ENCODE assay signal across 13 cellular contexts in the genomic region with DNA sequence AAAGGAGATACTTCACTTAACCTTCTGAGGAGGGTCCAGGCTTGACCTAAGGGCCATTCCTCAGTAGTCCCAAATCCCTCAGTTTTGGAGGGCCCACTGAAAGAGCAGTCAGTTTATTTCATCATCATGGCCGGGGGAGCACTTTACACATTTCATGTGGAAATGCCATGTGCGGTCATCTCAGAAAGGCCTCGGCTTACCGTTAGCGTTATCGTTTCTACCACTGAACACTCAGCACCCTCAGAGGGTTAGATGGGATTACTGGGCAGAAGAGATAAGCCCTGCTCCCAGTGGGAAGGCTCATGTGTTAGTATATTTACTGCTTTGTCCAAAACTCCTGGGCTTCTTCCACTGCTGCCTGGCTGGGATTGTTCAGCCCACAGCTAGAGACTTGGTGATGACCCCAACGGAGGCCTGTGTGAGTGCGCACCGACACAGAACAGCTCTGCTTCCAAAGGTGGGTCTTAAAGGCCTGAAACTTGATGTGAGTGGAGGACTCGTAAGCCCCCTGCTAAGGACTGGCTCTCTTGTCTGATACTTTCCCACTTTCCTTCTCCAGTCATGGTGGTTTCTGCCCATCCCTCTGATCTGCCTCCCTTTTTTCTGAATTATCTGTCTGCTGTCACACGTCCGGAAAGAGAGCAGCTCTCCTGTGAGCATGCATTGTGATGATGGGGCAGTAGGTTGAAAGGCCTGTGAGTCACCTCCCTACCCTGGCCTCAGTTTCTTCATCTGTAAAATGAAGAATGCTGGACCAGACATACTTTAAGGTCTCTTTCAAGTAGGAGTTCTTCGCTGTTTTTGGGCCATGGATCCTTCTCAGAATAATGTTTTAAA.
DNase-seq lines count a peak whose midpoint lies in the region; ATAC-seq, FAIRE-seq and TF ChIP-seq lines count a peak whose summit lies in the region.
"Had no signal": no experiment of that assay in that cellular context is flagged by ENCODE, and none has a peak within 500 bp of the region (broad histone marks: within the 10 kb centered on the region; RNA-seq: fewer than 3 reads in every experiment).

No MANE protein-coding gene starts in this region.

- H3K36me3 ChIP-seq in right atrium auricular region = no peaks in the 10 kb centered on the region
- H3K36me3 ChIP-seq in KMS-11 (ENCODE audit: insufficient read depth) = no peaks in the 10 kb centered on the region
- H3K36me3 ChIP-seq in K562 (ENCODE audit: control insufficient read depth, insufficient read depth, low read length) = no peaks in the 10 kb centered on the region
- no peaks in the 10 kb centered on the region for H3K36me3 ChIP-seq in left lung
- H3K36me3 ChIP-seq in hepatocyte (replicated peaks; ENCODE audit: insufficient read depth, low read depth) = no peaks in the 10 kb centered on the region
- H3K36me3 ChIP-seq: BLaER1 treated with 17β-estradiol and CSF1 and Interleukin-3, amounts not matched to agents 10 nM and 100 nM had no signal

- H2AFZ ChIP-seq in KMS-11 (ENCODE audit: low read depth) (peak overlapping the region; percentile 57; the same call in 1 of the 2 replicates), K562 (ENCODE audit: low read depth, low read length) (peak overlapping the region; percentile 95), hepatocyte (no peak overlapping the region)

- DNase-seq in left cardiac atrium = no peak
- no peak for DNase-seq in right atrium auricular region (ENCODE audit: low spot score)
- peak; percentile 93 to 94 (median 94) for DNase-seq in K562 (ENCODE audit: extremely low read depth in 1 of 4, low spot score in 3 of 4)
- DNase-seq in activated effector memory CD4-positive, alpha-beta T cell treated with Interleukin-2 at 50 U/mL for 16 hours = no peak
- DNase-seq in left lung = no peak
- no peak for DNase-seq in hepatocyte (ENCODE audit: low spot score)
- DNase-seq: DMS79, GDM1 had no signal

- no peaks in the 10 kb centered on the region for H3K9me3 ChIP-seq in right atrium auricular region
- no peaks in the 10 kb centered on the region for H3K9me3 ChIP-seq in K562 (replicated peaks; ENCODE audit: control insufficient read depth, insufficient read depth, low read depth, low read length)
- no peaks in the 10 kb centered on the region for H3K9me3 ChIP-seq in left lung
- no peaks in the 10 kb centered on the region for H3K9me3 ChIP-seq in hepatocyte (ENCODE audit: low read depth)
- H3K9me3 ChIP-seq: BLaER1 treated with 17β-estradiol and CSF1 and Interleukin-3, amounts not matched to agents 10 nM and 100 nM had no signal

- peak overlapping the region; percentile 32; the same call in 1 of the 2 replicates for H3K4me2 ChIP-seq in KMS-11
- peak overlapping the region; percentile 83 for H3K4me2 ChIP-seq in K562 (ENCODE audit: insufficient read depth, low read length)
- H3K4me2 ChIP-seq in hepatocyte = no peak overlapping the region
- H3K4me2 ChIP-seq: BLaER1 treated with 17β-estradiol and CSF1 and Interleukin-3, amounts not matched to agents 10 nM and 100 nM had no signal

- no peaks in the 10 kb centered on the region for H4K20me1 ChIP-seq in KMS-11 (ENCODE audit: insufficient read depth)
- no peaks in the 10 kb centered on the region for H4K20me1 ChIP-seq in K562 (replicated peaks; ENCODE audit: control insufficient read depth, insufficient read depth, low read length)
- no peaks in the 10 kb centered on the region for H4K20me1 ChIP-seq in hepatocyte (ENCODE audit: insufficient read depth, poor library complexity, severe bottlenecking)
- H4K20me1 ChIP-seq: BLaER1 treated with 17β-estradiol and CSF1 and Interleukin-3, amounts not matched to agents 10 nM and 100 nM had no signal

- WGBS in K562 (ENCODE audit: insufficient coverage, low coverage, missing lambda C conversion rate) = 3% methylated on average over 13 of the region's 13 CpGs
- WGBS in hepatocyte (ENCODE audit: low lambda C conversion rate, missing lambda C conversion rate) = 81% methylated on average over 13 of the region's 13 CpGs

- TSS peak; percentile 77 for BruUV-seq in K562 (replicated peaks; lab: Mats Ljungman, UMichigan)

- TF ChIP-seq RAD21 in K562 (CRISPR knock-in tag; conservative IDR thresholded peaks at IDR 0.05 in 1 of 2, IDR thresholded peaks at IDR 0.05 in 1 of 2) = peak; percentile 12 to 14; a peak in 1 of 4 replicates

- peak; percentile 96 for FAIRE-seq in K562 (lab: Jason Lieb, UNC)
- FAIRE-seq: GM12892, HTR-8/SVneo had no signal

- H3K79me2 ChIP-seq in KMS-11 (ENCODE audit: insufficient read depth, low read depth) = no peaks in the 10 kb centered on the region
- H3K79me2 ChIP-seq in K562 (ENCODE audit: control insufficient read depth, insufficient read depth, low read length) = no peaks in the 10 kb centered on the region
- H3K79me2 ChIP-seq in hepatocyte = no peaks in the 10 kb centered on the region

- no peaks in the 10 kb centered on the region for H3K9me2 ChIP-seq in hepatocyte (replicated peaks; ENCODE audit: insufficient read depth)

- CTCF ChIA-PET in K562 (lab: Yijun Ruan, JAX; ENCODE audit: low intra/inter-chr PET ratio) = interaction anchor here (0.6 to 2.9 kb wide), 5 partner anchors 69 to 1506 kb away, joined by 3 to 44 read pairs (median 4); no protein-coding TSS in a partner anchor

- no peak for TF ChIP-seq POLR2A in K562 (conservative IDR thresholded peaks at IDR 0.05)

- H3K9ac ChIP-seq in KMS-11 (no peak overlapping the region), K562 (ENCODE audit: insufficient read depth in 1 of 2, low read depth in 2 of 2, low read length in 2 of 2) (peak overlapping the region; percentile 27 to 66; a peak in 3 of 4 replicates)
- H3K9ac ChIP-seq: BLaER1 treated with 17β-estradiol and CSF1 and Interleukin-3, amounts not matched to agents 10 nM and 100 nM had no signal

- no peak overlapping the region for H3K27ac ChIP-seq in right atrium auricular region
- peak overlapping the region; percentile 42 for H3K27ac ChIP-seq in KMS-11
- H3K27ac ChIP-seq in K562 (ENCODE audit: extremely low read depth, low read depth, low read length) = peak overlapping the region; percentile 88
- H3K27ac ChIP-seq in left lung = no peak overlapping the region
- H3K27ac ChIP-seq in hepatocyte = no peak overlapping the region
- H3K27ac ChIP-seq: BLaER1 treated with 17β-estradiol and CSF1 and Interleukin-3, amounts not matched to agents 10 nM and 100 nM had no signal

- peak; percentile 99 for TF ChIP-seq EP300 in K562 (IDR thresholded peaks at IDR 0.05; ENCODE audit: low read length)

- TF ChIP-seq CTCF in right atrium auricular region (IDR thresholded peaks at IDR 0.05) (no peak), KMS-11 (conservative IDR thresholded peaks at IDR 0.05; ENCODE audit: low read depth, low read length) (no peak), K562 (IDR thresholded peaks at IDR 0.05 in 2 of 3, conservative IDR thresholded peaks at IDR 0.05 in 1 of 3; ENCODE audit: insufficient read depth in 2 of 3, low read depth in 1 of 3, low read length in 3 of 3) (no peak), left lung (IDR thresholded peaks at IDR 0.05) (no peak), hepatocyte (IDR thresholded peaks at IDR 0.05; ENCODE audit: poor library complexity) (no peak)

- H3K4me1 ChIP-seq in right atrium auricular region (no peaks in the 10 kb centered on the region), KMS-11 (ENCODE audit: low read depth, poor library complexity, severe bottlenecking) (peaks cover 26% of the 10 kb centered on the region), K562 (replicated peaks in 1 of 2; ENCODE audit: control insufficient read depth in 2 of 2, insufficient read depth in 2 of 2, low read length in 2 of 2) (peaks cover 33 to 50% of the 10 kb centered on the region in 2 experiments), left lung (no peaks in the 10 kb centered on the region), hepatocyte (ENCODE audit: insufficient read depth) (no peaks in the 10 kb centered on the region)

- H3K27me3 ChIP-seq in right atrium auricular region (no peaks in the 10 kb centered on the region), KMS-11 (ENCODE audit: insufficient read depth, low read depth) (no peaks in the 10 kb centered on the region), K562 (ENCODE audit: control insufficient read depth in 2 of 2, insufficient read depth in 2 of 2, low read length in 2 of 2) (no peaks in the 10 kb centered on the region), left lung (no peaks in the 10 kb centered on the region), hepatocyte (peaks cover 9% of the 10 kb centered on the region)
- H3K27me3 ChIP-seq: BLaER1 treated with 17β-estradiol and CSF1 and Interleukin-3, amounts not matched to agents 10 nM and 100 nM had no signal

- peak; percentile 48 to 52 for ATAC-seq in left cardiac atrium
- peak; percentile 68 for ATAC-seq in K562
- no peak for ATAC-seq in left lung
- ATAC-seq: CD8-positive, alpha-beta T cell had no signal

- H3K4me3 ChIP-seq in right atrium auricular region = no peak overlapping the region
- no peak overlapping the region for H3K4me3 ChIP-seq in KMS-11 (IDR thresholded peaks at IDR 0.05; ENCODE audit: insufficient read depth, low read depth, low read length)
- H3K4me3 ChIP-seq in K562 = peak overlapping the region; percentile 5; the same call in 1 of the 2 replicates
- no peak overlapping the region for H3K4me3 ChIP-seq in left lung
- H3K4me3 ChIP-seq in hepatocyte = no peak overlapping the region
- H3K4me3 ChIP-seq: BLaER1 treated with 17β-estradiol and CSF1 and Interleukin-3, amounts not matched to agents 10 nM and 100 nM had no signal

- intact Hi-C loops in left cardiac atrium (cut with DNase I) (loop anchor here (2.0 kb wide), 2 partner anchors 319 to 505 kb away; no protein-coding TSS in a partner anchor), K562 (cut with micrococcal nuclease) (loop anchor here (1.0 to 2.0 kb wide), 5 partner anchors 27 to 189 kb away; no protein-coding TSS in a partner anchor), left lung (cut with DNase I) (loop anchor here in 1 of 2 donors (10.0 kb wide), 1 partner anchor 325 kb away; no protein-coding TSS in a partner anchor)

- peaks cover 4% of the 10 kb centered on the region for H3K9me1 ChIP-seq in K562 (ENCODE audit: control insufficient read depth, insufficient read depth, low read length)

- POLR2A ChIA-PET in K562 (lab: Yijun Ruan, JAX) = interaction anchor here (0.6 to 1.4 kb wide), 3 partner anchors 41 to 1661 kb away, joined by 3 to 4 read pairs (median 3); no protein-coding TSS in a partner anchor

- in situ Hi-C loops in K562 (cut with MboI) = loop anchor here (5.0 to 10.0 kb wide), 2 partner anchors 323 to 505 kb away; no protein-coding TSS in a partner anchor

TF ChIP-seq in K562, 482 proteins besides CTCF, POLR2A, EP300 and RAD21 (continues in another document):
- TF ChIP-seq ATF1 (CRISPR knock-in tag; IDR thresholded peaks at IDR 0.05) = no peak
- peak; percentile 40; the same call in 1 of the 2 replicates for TF ChIP-seq ATF1 (tag; IDR thresholded peaks at IDR 0.05)
- 0 out of 2 replicates have a peak, but pooled peaks have one; percentile 11 for TF ChIP-seq RB1 (IDR thresholded peaks at IDR 0.05; ENCODE audit: low read depth)
- TF ChIP-seq MBD2 (IDR thresholded peaks at IDR 0.05; ENCODE audit: borderline replicate concordance, low read depth) = peak; percentile 82; the same call in 1 of the 2 replicates
- no peak for TF ChIP-seq ZNF696 (CRISPR knock-in tag; conservative IDR thresholded peaks at IDR 0.05)
- peak; percentile 87 for TF ChIP-seq SMAD4 (CRISPR knock-in tag; conservative IDR thresholded peaks at IDR 0.05)
- peak; percentile 89 for TF ChIP-seq EP400 (IDR thresholded peaks at IDR 0.05)
- TF ChIP-seq ZSCAN29 (IDR thresholded peaks at IDR 0.05) = no peak

Comparison
In these comparisons a context has a peak if more than half of its experiments do, and no peak if none do; other contexts are left out.
1. DNase-seq: peak in K562 (4 of 4); none in left cardiac atrium (single experiment), right atrium auricular region (single experiment), activated effector memory CD4-positive, alpha-beta T cell treated with Interleukin-2 at 50 U/mL for 16 hours (single experiment), left lung (0 of 2) and hepatocyte (single experiment).
2. H3K27ac ChIP-seq: peak in KMS-11 (single experiment) and K562 (single experiment); none in right atrium auricular region (0 of 2), left lung (0 of 2) and hepatocyte (single experiment).